20 cellular contexts compared by ENCODE assay signal in genomic region chr22:49638788-49639187, GRCh38.
A peak's percentile ranks its signal among the peaks of the same experiment; 100 is the strongest.
DNase-seq lines count a peak whose midpoint lies in the region; ATAC-seq and TF ChIP-seq lines count a peak whose summit lies in the region.
"Had no signal": no experiment of that assay in that cellular context is flagged by ENCODE, and none has a peak within 500 bp of the region (broad histone marks: within the 10 kb centered on the region; RNA-seq: fewer than 3 reads in every experiment).

No MANE protein-coding gene starts in this region.

- no peak overlapping the region for H3K4me3 Mint-ChIP-seq in neural crest cell
- no peak overlapping the region for H3K4me3 Mint-ChIP-seq in activated CD4-positive, alpha-beta T cell treated with anti-CD3 and anti-CD28 coated beads, Interleukin-2, amount 10 ng/mL, durations not matched to agents 7 days and 5 days
- H3K4me3 Mint-ChIP-seq: CD4-positive, alpha-beta memory T cell; natural killer cell treated with Interleukin-12 subunit alpha and Interleukin-12 subunit beta and Interleukin-15 and Interleukin-18, amount 100 ng/mL, for 72 hours had no signal

- no peak for ATAC-seq in GM18873 (IDR thresholded peaks at IDR 0.05; ENCODE audit: low FRiP score, unreplicated experiment)
- ATAC-seq: left lung; natural killer cell treated with Interleukin-12 subunit alpha and Interleukin-12 subunit beta and Interleukin-15 and Interleukin-18, amount 100 ng/mL, for 72 hours had no signal

- H2BK5ac ChIP-seq in mesendoderm (ENCODE audit: low read length) = no peak overlapping the region

- no peak overlapping the region for H2BK120ac ChIP-seq in mesendoderm (ENCODE audit: low read depth, low read length)

- no peak overlapping the region for H3K23ac ChIP-seq in mesendoderm (ENCODE audit: low read length)

- H3K9ac ChIP-seq in mesendoderm (ENCODE audit: low read length) = no peak overlapping the region

- H4K8ac ChIP-seq in mesendoderm (ENCODE audit: low read depth, low read length) = no peak overlapping the region

- no peak overlapping the region for H3K4me3 ChIP-seq in mesendoderm (ENCODE audit: low read length)
- H3K4me3 ChIP-seq: coronary artery, esophagus muscularis mucosa, left lung had no signal

- no peak overlapping the region for H3K4me2 ChIP-seq in mesendoderm (ENCODE audit: low read length)

- no peak overlapping the region for H4K5ac ChIP-seq in mesendoderm (ENCODE audit: low read length)

- H3K27ac ChIP-seq in mesendoderm (ENCODE audit: low read depth, low read length) = no peak overlapping the region
- H3K27ac ChIP-seq: coronary artery, esophagus muscularis mucosa, HL-60, left lung had no signal

- no peak for TF ChIP-seq CTCF in neural crest cell (conservative IDR thresholded peaks at IDR 0.05)

- H3K56ac ChIP-seq in mesendoderm (ENCODE audit: low read length) = no peak overlapping the region

- H3K36me3 ChIP-seq in mesendoderm (ENCODE audit: control insufficient read depth, insufficient read depth, low read length) = no peaks in the 10 kb centered on the region

- DNase-seq in DMS53 (lab: John Stamatoyannopoulos, UW) (peak; percentile 35), DMS53 treated with DMSO at 0.1 percent for 48 hours (lab: John Stamatoyannopoulos, UW; ENCODE audit: unreplicated experiment) (no peak), NCI-H1092 (lab: John Stamatoyannopoulos, UW) (peak; percentile 12), cerebellar cortex (ENCODE audit: low spot score) (peak; percentile 23), neural crest cell (ENCODE audit: low read depth, low spot score) (no peak), mesendoderm (no peak)
- no peak for DNase-seq in activated CD4-positive, alpha-beta T cell treated with anti-CD3 and anti-CD28 coated beads, Interleukin-2, amount 10 ng/mL, durations not matched to agents 7 days and 5 days
- DNase-seq: 8988T; activated CD4-positive, alpha-beta T cell treated with anti-CD3 and anti-CD28 coated beads, Interleukin-2, amount 50 U/mL, for 1 hour; CD4-positive, alpha-beta memory T cell; NCI-H187 treated with DMSO at 0.1 percent for 48 hours; NCI-H774; SHP77 treated with DMSO at 0.1 percent for 48 hours; T1000 had no signal

- no peak overlapping the region for H3K4ac ChIP-seq in mesendoderm (ENCODE audit: low read depth, low read length)

- H2BK15ac ChIP-seq in mesendoderm (replicated peaks; ENCODE audit: low read depth) = no peak overlapping the region

- CTCF ChIA-PET in activated CD4-positive, alpha-beta T cell treated with anti-CD3 and anti-CD28 coated beads, Interleukin-2, amount 10 ng/mL, durations not matched to agents 7 days and 5 days (lab: Charles Lee) = no interaction called here

- H3K18ac ChIP-seq in mesendoderm (ENCODE audit: low read length) = no peak overlapping the region

- H3K4me1 Mint-ChIP-seq in neural crest cell = peaks cover 6% of the 10 kb centered on the region
- no peaks in the 10 kb centered on the region for H3K4me1 Mint-ChIP-seq in activated CD4-positive, alpha-beta T cell treated with anti-CD3 and anti-CD28 coated beads, Interleukin-2, amount 10 ng/mL, durations not matched to agents 7 days and 5 days

- POLR2A ChIA-PET in activated CD4-positive, alpha-beta T cell treated with anti-CD3 and anti-CD28 coated beads, Interleukin-2, amount 10 ng/mL, durations not matched to agents 7 days and 5 days (lab: Charles Lee) = no interaction called here

- no peaks in the 10 kb centered on the region for H3K79me1 ChIP-seq in mesendoderm (ENCODE audit: low read length)

- no peaks in the 10 kb centered on the region for H3K9me3 Mint-ChIP-seq in neural crest cell
- no peaks in the 10 kb centered on the region for H3K9me3 Mint-ChIP-seq in activated CD4-positive, alpha-beta T cell treated with anti-CD3 and anti-CD28 coated beads, Interleukin-2, amount 10 ng/mL, durations not matched to agents 7 days and 5 days
- H3K9me3 Mint-ChIP-seq: CD4-positive, alpha-beta memory T cell; natural killer cell treated with Interleukin-12 subunit alpha and Interleukin-12 subunit beta and Interleukin-15 and Interleukin-18, amount 100 ng/mL, for 72 hours had no signal

- no peaks in the 10 kb centered on the region for H3K4me1 ChIP-seq in mesendoderm (ENCODE audit: control insufficient read depth, low read depth, low read length)
- H3K4me1 ChIP-seq: esophagus muscularis mucosa had no signal

- H3K27ac Mint-ChIP-seq in neural crest cell (ENCODE audit: unreplicated experiment) = peak overlapping the region; percentile 23
- no peak overlapping the region for H3K27ac Mint-ChIP-seq in activated CD4-positive, alpha-beta T cell treated with anti-CD3 and anti-CD28 coated beads, Interleukin-2, amount 10 ng/mL, durations not matched to agents 7 days and 5 days
- H3K27ac Mint-ChIP-seq: natural killer cell treated with Interleukin-12 subunit alpha and Interleukin-12 subunit beta and Interleukin-15 and Interleukin-18, amount 100 ng/mL, for 72 hours had no signal

- no CpG with 5 or more reads among the region's 18 CpGs for WGBS in mesendoderm (ENCODE audit: extremely low coverage, insufficient coverage, low lambda C conversion rate)

- peaks cover 5% of the 10 kb centered on the region for H3K27me3 Mint-ChIP-seq in neural crest cell (ENCODE audit: low read depth)
- H3K27me3 Mint-ChIP-seq in activated CD4-positive, alpha-beta T cell treated with anti-CD3 and anti-CD28 coated beads, Interleukin-2, amount 10 ng/mL, durations not matched to agents 7 days and 5 days = no peaks in the 10 kb centered on the region
- H3K27me3 Mint-ChIP-seq: CD4-positive, alpha-beta memory T cell; natural killer cell treated with Interleukin-12 subunit alpha and Interleukin-12 subunit beta and Interleukin-15 and Interleukin-18, amount 100 ng/mL, for 72 hours had no signal

- H3K79me2 ChIP-seq in mesendoderm (ENCODE audit: control insufficient read depth, insufficient read depth, low read length) = no peaks in the 10 kb centered on the region

- no peak overlapping the region for H2AK5ac ChIP-seq in mesendoderm (ENCODE audit: low read length)

- no peaks in the 10 kb centered on the region for H3K27me3 ChIP-seq in mesendoderm (ENCODE audit: insufficient read depth, low read length, poor library complexity)

- no peaks in the 10 kb centered on the region for H3K36me3 Mint-ChIP-seq in neural crest cell (ENCODE audit: low read depth)
- H3K36me3 Mint-ChIP-seq in activated CD4-positive, alpha-beta T cell treated with anti-CD3 and anti-CD28 coated beads, Interleukin-2, amount 10 ng/mL, durations not matched to agents 7 days and 5 days (ENCODE audit: low read depth) = no peaks in the 10 kb centered on the region
- H3K36me3 Mint-ChIP-seq: natural killer cell treated with Interleukin-12 subunit alpha and Interleukin-12 subunit beta and Interleukin-15 and Interleukin-18, amount 100 ng/mL, for 72 hours had no signal

Comparison
In these comparisons a context has a peak if more than half of its experiments do, and no peak if none do; other contexts are left out.
1. DNase-seq: peak in DMS53 (single experiment), NCI-H1092 (single experiment) and cerebellar cortex (single experiment); none in DMS53 treated with DMSO at 0.1 percent for 48 hours (single experiment), neural crest cell (single experiment), mesendoderm (single experiment) and activated CD4-positive, alpha-beta T cell treated with anti-CD3 and anti-CD28 coated beads, Interleukin-2, amount 10 ng/mL, durations not matched to agents 7 days and 5 days (single experiment).